1 cellular context compared by ENCODE assay signal in the genomic region with DNA sequence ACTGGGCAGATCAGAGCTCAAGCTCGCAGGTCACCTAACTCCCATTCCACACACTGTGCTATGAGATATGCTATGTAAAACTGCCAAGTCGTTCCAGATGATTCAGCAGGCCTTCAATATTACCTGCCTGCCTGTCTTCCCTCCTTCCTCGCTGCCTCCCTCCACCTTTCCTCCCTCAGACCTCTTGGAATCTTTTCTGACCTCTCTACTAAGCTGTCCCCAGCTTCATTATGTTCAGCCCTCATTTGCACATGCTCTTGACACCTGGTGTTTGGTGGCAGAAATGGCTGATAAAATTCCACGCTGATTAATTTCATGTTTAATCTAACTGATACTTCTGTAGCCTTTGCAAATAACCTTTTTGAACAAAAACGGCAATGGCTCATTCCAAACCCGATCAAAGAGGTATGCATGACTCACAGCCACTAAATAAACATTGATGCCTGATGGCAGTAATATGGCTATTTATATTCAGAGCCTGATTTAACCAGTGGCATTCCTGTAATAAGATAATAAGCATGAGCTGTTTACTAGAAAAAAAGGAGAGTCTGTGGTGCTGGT.
TF ChIP-seq lines count a peak whose summit lies in the region.

No MANE protein-coding gene starts in this region.

TF ChIP-seq in K562, 482 proteins besides CTCF, POLR2A, EP300 and RAD21 (continued from another document and continues in another):
- TF ChIP-seq REST (CRISPR knock-in tag; IDR thresholded peaks at IDR 0.05; ENCODE audit: low read depth), result no peak
- TF ChIP-seq ZNF316 (IDR thresholded peaks at IDR 0.05), result peak; percentile 9; the same call in 1 of the 2 replicates
- TF ChIP-seq ZNF121 (CRISPR knock-in tag; conservative IDR thresholded peaks at IDR 0.05), result no peak
- TF ChIP-seq MIER1 (IDR thresholded peaks at IDR 0.05; ENCODE audit: low read depth), result no peak
- TF ChIP-seq L3MBTL2 (IDR thresholded peaks at IDR 0.05), result peak; percentile 48
- TF ChIP-seq, protein P1, sequence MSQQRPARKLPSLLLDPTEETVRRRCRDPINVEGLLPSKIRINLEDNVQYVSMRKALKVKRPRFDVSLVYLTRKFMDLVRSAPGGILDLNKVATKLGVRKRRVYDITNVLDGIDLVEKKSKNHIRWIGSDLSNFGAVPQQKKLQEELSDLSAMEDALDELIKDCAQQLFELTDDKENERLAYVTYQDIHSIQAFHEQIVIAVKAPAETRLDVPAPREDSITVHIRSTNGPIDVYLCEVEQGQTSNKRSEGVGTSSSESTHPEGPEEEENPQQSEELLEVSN (IDR thresholded peaks at IDR 0.05; ENCODE audit: borderline replicate concordance in 1 of 2, extremely low read depth in 1 of 2, insufficient read depth in 1 of 2, insufficient read length in 1 of 2, low read depth in 1 of 2, low read length in 1 of 2, poor library complexity in 1 of 2, severe bottlenecking in 1 of 2), result peak in 1 of 2 experiments; percentile 11
- TF ChIP-seq, protein P2, sequence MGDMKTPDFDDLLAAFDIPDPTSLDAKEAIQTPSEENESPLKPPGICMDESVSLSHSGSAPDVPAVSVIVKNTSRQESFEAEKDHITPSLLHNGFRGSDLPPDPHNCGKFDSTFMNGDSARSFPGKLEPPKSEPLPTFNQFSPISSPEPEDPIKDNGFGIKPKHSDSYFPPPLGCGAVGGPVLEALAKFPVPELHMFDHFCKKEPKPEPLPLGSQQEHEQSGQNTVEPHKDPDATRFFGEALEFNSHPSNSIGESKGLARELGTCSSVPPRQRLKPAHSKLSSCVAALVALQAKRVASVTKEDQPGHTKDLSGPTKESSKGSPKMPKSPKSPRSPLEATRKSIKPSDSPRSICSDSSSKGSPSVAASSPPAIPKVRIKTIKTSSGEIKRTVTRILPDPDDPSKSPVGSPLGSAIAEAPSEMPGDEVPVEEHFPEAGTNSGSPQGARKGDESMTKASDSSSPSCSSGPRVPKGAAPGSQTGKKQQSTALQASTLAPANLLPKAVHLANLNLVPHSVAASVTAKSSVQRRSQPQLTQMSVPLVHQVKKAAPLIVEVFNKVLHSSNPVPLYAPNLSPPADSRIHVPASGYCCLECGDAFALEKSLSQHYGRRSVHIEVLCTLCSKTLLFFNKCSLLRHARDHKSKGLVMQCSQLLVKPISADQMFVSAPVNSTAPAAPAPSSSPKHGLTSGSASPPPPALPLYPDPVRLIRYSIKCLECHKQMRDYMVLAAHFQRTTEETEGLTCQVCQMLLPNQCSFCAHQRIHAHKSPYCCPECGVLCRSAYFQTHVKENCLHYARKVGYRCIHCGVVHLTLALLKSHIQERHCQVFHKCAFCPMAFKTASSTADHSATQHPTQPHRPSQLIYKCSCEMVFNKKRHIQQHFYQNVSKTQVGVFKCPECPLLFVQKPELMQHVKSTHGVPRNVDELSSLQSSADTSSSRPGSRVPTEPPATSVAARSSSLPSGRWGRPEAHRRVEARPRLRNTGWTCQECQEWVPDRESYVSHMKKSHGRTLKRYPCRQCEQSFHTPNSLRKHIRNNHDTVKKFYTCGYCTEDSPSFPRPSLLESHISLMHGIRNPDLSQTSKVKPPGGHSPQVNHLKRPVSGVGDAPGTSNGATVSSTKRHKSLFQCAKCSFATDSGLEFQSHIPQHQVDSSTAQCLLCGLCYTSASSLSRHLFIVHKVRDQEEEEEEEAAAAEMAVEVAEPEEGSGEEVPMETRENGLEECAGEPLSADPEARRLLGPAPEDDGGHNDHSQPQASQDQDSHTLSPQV (IDR thresholded peaks at IDR 0.05), result 0 out of 2 replicates have a peak, but pooled peaks have one; percentile 16
- TF ChIP-seq ZFPM2 (CRISPR knock-in tag; IDR thresholded peaks at IDR 0.05), result no peak
- no peak for TF ChIP-seq SMARCB1 (IDR thresholded peaks at IDR 0.05; ENCODE audit: insufficient read length, low read depth)
- TF ChIP-seq, protein P3, sequence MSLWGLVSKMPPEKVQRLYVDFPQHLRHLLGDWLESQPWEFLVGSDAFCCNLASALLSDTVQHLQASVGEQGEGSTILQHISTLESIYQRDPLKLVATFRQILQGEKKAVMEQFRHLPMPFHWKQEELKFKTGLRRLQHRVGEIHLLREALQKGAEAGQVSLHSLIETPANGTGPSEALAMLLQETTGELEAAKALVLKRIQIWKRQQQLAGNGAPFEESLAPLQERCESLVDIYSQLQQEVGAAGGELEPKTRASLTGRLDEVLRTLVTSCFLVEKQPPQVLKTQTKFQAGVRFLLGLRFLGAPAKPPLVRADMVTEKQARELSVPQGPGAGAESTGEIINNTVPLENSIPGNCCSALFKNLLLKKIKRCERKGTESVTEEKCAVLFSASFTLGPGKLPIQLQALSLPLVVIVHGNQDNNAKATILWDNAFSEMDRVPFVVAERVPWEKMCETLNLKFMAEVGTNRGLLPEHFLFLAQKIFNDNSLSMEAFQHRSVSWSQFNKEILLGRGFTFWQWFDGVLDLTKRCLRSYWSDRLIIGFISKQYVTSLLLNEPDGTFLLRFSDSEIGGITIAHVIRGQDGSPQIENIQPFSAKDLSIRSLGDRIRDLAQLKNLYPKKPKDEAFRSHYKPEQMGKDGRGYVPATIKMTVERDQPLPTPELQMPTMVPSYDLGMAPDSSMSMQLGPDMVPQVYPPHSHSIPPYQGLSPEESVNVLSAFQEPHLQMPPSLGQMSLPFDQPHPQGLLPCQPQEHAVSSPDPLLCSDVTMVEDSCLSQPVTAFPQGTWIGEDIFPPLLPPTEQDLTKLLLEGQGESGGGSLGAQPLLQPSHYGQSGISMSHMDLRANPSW (CRISPR knock-in tag; IDR thresholded peaks at IDR 0.05), result no peak
- no peak for TF ChIP-seq MEIS2 (IDR thresholded peaks at IDR 0.05; ENCODE audit: partially characterized antibody)
- 0 out of 4 replicates have a peak, but pooled peaks of 1 of the 2 experiments have one; percentile 13 for TF ChIP-seq FOXA3 (CRISPR knock-in tag; conservative IDR thresholded peaks at IDR 0.05 in 1 of 2, IDR thresholded peaks at IDR 0.05 in 1 of 2)
- TF ChIP-seq KLF6 (CRISPR knock-in tag; IDR thresholded peaks at IDR 0.05; ENCODE audit: borderline replicate concordance), result no peak
- no peak for TF ChIP-seq RBM39 (optimal IDR thresholded peaks at IDR 0.05; ENCODE audit: low read depth, low read length)
- TF ChIP-seq JUND (IDR thresholded peaks at IDR 0.05; ENCODE audit: borderline replicate concordance, low read depth, low read length), result no peak
- TF ChIP-seq JUND (tag; IDR thresholded peaks at IDR 0.05; ENCODE audit: borderline replicate concordance, low read depth, low read length), result 0 out of 3 replicates have a peak, but pooled peaks have one; percentile 15
- no peak for TF ChIP-seq BRD4 (IDR thresholded peaks at IDR 0.05)
- TF ChIP-seq MAFK (IDR thresholded peaks at IDR 0.05; ENCODE audit: low read length), result no peak
- TF ChIP-seq ZNF766 (CRISPR knock-in tag; conservative IDR thresholded peaks at IDR 0.05), result no peak
- TF ChIP-seq HNRNPUL1 (IDR thresholded peaks at IDR 0.05; ENCODE audit: low read length), result no peak
- TF ChIP-seq ZNF253 (CRISPR knock-in tag; conservative IDR thresholded peaks at IDR 0.05), result no peak
- no peak for TF ChIP-seq ZNF696 (CRISPR knock-in tag; conservative IDR thresholded peaks at IDR 0.05)
- no peak for TF ChIP-seq EHMT2 (IDR thresholded peaks at IDR 0.05)
- no peak for TF ChIP-seq PURB (CRISPR knock-in tag; IDR thresholded peaks at IDR 0.05; ENCODE audit: low read depth)
- TF ChIP-seq TOE1 (IDR thresholded peaks at IDR 0.05; ENCODE audit: borderline replicate concordance), result no peak
- TF ChIP-seq TOE1 (CRISPR knock-in tag; IDR thresholded peaks at IDR 0.05; ENCODE audit: borderline replicate concordance, low read depth), result no peak
- no peak for TF ChIP-seq BRF1 (IDR thresholded peaks at IDR 0.05; ENCODE audit: borderline replicate concordance, extremely low read depth, insufficient read length)
- TF ChIP-seq, protein P4, sequence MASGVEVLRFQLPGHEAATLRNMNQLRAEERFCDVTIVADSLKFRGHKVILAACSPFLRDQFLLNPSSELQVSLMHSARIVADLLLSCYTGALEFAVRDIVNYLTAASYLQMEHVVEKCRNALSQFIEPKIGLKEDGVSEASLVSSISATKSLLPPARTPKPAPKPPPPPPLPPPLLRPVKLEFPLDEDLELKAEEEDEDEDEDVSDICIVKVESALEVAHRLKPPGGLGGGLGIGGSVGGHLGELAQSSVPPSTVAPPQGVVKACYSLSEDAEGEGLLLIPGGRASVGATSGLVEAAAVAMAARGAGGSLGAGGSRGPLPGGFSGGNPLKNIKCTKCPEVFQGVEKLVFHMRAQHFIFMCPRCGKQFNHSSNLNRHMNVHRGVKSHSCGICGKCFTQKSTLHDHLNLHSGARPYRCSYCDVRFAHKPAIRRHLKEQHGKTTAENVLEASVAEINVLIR (CRISPR knock-in tag; IDR thresholded peaks at IDR 0.05), result no peak
- TF ChIP-seq MGA (IDR thresholded peaks at IDR 0.05), result peak; percentile 29; the same call in 1 of the 2 replicates
